1 cellular context compared by ENCODE assay signal in genomic region chr2:160148419-160148818, GRCh38. TPM values are rescaled to one million over a fixed set of nuclear protein-coding genes. Genes with fewer than 3 reads are reported as not detected.
"Had no signal": no experiment of that assay in that cellular context is flagged by ENCODE, and none has a peak within 500 bp of the region (broad histone marks: within the 10 kb centered on the region; RNA-seq: fewer than 3 reads in every experiment).

No MANE protein-coding gene starts in this region.

RNA-seq across cellular contexts. Expression of gene ITGB6, which starts 51.7 kb away (rescaled TPM):
- polyA plus RNA-seq: IMR-90 had no signal
